Comparison of ENCODE assay signal across 1 cellular context in the genomic region with DNA sequence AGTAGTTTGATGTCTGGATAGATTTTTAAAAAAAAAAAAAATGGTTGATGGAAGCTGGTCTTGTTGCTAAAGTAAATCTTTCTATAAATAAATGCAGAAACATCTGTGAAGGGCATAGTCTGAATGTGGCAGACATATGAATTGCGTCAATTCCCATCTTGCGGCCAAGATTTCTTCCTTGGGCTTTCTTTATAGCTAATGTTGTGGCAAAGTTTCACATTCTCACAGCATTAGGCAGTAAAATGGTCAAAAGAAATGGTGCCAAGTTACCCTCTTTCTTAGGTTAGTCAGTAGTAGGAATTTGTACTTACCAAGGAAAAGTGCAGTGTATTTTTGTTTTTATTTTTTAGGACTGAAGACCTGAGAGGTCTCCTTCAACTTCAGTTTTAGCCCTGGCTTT.
TF ChIP-seq lines count a peak whose summit lies in the region.

No MANE protein-coding gene starts in this region.

TF ChIP-seq in SK-N-SH, 30 proteins besides CTCF, POLR2A, EP300 and RAD21 (continued from another document):
- TF ChIP-seq FOXJ3 (CRISPR knock-in tag; IDR thresholded peaks at IDR 0.05): no peak
- TF ChIP-seq FOXM1 (IDR thresholded peaks at IDR 0.05; ENCODE audit: low read depth): no peak
- TF ChIP-seq, protein P1, sequence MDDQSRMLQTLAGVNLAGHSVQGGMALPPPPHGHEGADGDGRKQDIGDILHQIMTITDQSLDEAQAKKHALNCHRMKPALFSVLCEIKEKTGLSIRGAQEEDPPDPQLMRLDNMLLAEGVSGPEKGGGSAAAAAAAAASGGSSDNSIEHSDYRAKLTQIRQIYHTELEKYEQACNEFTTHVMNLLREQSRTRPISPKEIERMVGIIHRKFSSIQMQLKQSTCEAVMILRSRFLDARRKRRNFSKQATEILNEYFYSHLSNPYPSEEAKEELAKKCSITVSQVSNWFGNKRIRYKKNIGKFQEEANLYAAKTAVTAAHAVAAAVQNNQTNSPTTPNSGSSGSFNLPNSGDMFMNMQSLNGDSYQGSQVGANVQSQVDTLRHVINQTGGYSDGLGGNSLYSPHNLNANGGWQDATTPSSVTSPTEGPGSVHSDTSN (IDR thresholded peaks at IDR 0.05): peak; percentile 73
- TF ChIP-seq ELF1 (IDR thresholded peaks at IDR 0.05): no peak
- peak; percentile 76 for TF ChIP-seq TEAD4 (IDR thresholded peaks at IDR 0.05; ENCODE audit: borderline replicate concordance, insufficient read depth)
- TF ChIP-seq SMC3 (IDR thresholded peaks at IDR 0.05; ENCODE audit: low read depth, low read length): no peak
- no peak for TF ChIP-seq TAF1 (IDR thresholded peaks at IDR 0.05; ENCODE audit: borderline replicate concordance, low read depth, low read length)
- peak; percentile 68; the same call in 1 of the 2 replicates for TF ChIP-seq RXRA (IDR thresholded peaks at IDR 0.05; ENCODE audit: borderline replicate concordance, low read depth)
- TF ChIP-seq, protein P2, sequence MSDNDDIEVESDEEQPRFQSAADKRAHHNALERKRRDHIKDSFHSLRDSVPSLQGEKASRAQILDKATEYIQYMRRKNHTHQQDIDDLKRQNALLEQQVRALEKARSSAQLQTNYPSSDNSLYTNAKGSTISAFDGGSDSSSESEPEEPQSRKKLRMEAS (IDR thresholded peaks at IDR 0.05; ENCODE audit: low read depth): no peak
- peak; percentile 65 for TF ChIP-seq JUND (IDR thresholded peaks at IDR 0.05)
- TF ChIP-seq SIN3A (IDR thresholded peaks at IDR 0.05; ENCODE audit: borderline replicate concordance, low read depth, low read length): no peak
- peak; percentile 95 for TF ChIP-seq MEF2A (IDR thresholded peaks at IDR 0.05; ENCODE audit: borderline replicate concordance, low read depth)
- TF ChIP-seq, protein P3, sequence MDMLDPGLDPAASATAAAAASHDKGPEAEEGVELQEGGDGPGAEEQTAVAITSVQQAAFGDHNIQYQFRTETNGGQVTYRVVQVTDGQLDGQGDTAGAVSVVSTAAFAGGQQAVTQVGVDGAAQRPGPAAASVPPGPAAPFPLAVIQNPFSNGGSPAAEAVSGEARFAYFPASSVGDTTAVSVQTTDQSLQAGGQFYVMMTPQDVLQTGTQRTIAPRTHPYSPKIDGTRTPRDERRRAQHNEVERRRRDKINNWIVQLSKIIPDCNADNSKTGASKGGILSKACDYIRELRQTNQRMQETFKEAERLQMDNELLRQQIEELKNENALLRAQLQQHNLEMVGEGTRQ (IDR thresholded peaks at IDR 0.05; ENCODE audit: borderline replicate concordance, low read depth, low read length): no peak
- TF ChIP-seq GATA2 (CRISPR knock-in tag; IDR thresholded peaks at IDR 0.05): no peak
- TF ChIP-seq FOSL2 (IDR thresholded peaks at IDR 0.05; ENCODE audit: borderline replicate concordance, low read depth): peak; percentile 68
- TF ChIP-seq EZH2phosphoT487 (IDR thresholded peaks at IDR 0.05; ENCODE audit: borderline replicate concordance, low read depth): no peak
- peak; percentile 93 for TF ChIP-seq NFIC (IDR thresholded peaks at IDR 0.05; ENCODE audit: borderline replicate concordance)
